In the genomic region with DNA sequence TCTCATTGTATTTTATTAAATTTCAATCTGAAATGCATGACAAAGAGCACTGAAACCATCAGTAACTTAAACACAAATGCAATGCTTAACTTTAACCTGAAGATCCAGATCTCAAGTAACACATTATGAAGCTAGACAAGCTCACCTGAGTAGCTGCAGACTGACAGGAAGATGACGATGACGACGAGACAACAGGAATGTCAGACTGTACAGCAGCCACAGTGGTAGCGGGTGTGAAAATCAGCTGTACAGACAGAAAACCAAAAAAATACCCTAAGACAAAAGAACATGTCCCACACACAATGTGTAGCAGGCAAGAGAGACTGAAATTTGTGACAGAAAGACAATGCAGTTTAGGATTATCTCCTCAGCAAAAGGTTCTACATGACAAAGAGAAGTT, we compare ENCODE assay signal across 28 cellular contexts. TPM values are rescaled to one million over a fixed set of nuclear protein-coding genes. Genes with fewer than 3 reads are reported as not detected.
DNase-seq lines count a peak whose midpoint lies in the region; ATAC-seq and TF ChIP-seq lines count a peak whose summit lies in the region.
"Had no signal": no experiment of that assay in that cellular context is flagged by ENCODE, and none has a peak within 500 bp of the region (broad histone marks: within the 10 kb centered on the region; RNA-seq: fewer than 3 reads in every experiment).

No MANE protein-coding gene starts in this region.

- no peaks in the 10 kb centered on the region for H3K9me3 ChIP-seq in CD8-positive, alpha-beta T cell (ENCODE audit: low read length)
- H3K9me3 ChIP-seq in H9 (ENCODE audit: control insufficient read depth, low read depth, low read length) = no peaks in the 10 kb centered on the region
- H3K9me3 ChIP-seq: BLaER1, body of pancreas, upper lobe of left lung had no signal

- no peak overlapping the region for H3K18ac ChIP-seq in H9 (ENCODE audit: insufficient read length, low read depth, low read length)

- H3K27ac Mint-ChIP-seq in CD8-positive, alpha-beta T cell = peak overlapping the region; percentile 69
- H3K27ac Mint-ChIP-seq in H9 (peak overlapping the region in 2 of 3 experiments; percentile 25 to 87; a peak in 3 of 7 replicates), natural killer cell (peak overlapping the region; percentile 55 to 69)
- H3K27ac Mint-ChIP-seq in activated T-helper 2 cell treated with anti-CD3 and anti-CD28 coated beads, Interferon-gamma antibody, Interleukin-2, Interleukin-4, amounts not matched to agents 10 μg/mL and 5 μg/mL and 100 μg/mL, durations not matched to agents 14 hours and 24 hours and 36 hours = peak overlapping the region; percentile 36
- H3K27ac Mint-ChIP-seq: stimulated activated memory B cell treated with anti-CD40 and anti-IgM and Interleukin-4, amounts not matched to agents 10 μg/mL and 1 μg/mL and 100 μg/mL, for 72 hours had no signal

- peaks cover 55% of the 10 kb centered on the region for H3K36me3 Mint-ChIP-seq in CD8-positive, alpha-beta T cell
- H3K36me3 Mint-ChIP-seq in H9 (ENCODE audit: insufficient read depth in 1 of 3, low read depth in 3 of 3) (peaks cover 2 to 21% (median 9%) of the 10 kb centered on the region in 3 experiments; a peak in 5 of 7 replicates), natural killer cell (no peaks in the 10 kb centered on the region)
- peaks cover 40% of the 10 kb centered on the region for H3K36me3 Mint-ChIP-seq in activated T-helper 2 cell treated with anti-CD3 and anti-CD28 coated beads, Interferon-gamma antibody, Interleukin-2, Interleukin-4, amounts not matched to agents 10 μg/mL and 5 μg/mL and 100 μg/mL, durations not matched to agents 14 hours and 24 hours and 36 hours (ENCODE audit: low read depth)

- POLR2A ChIA-PET in CD8-positive, alpha-beta T cell (lab: Charles Lee) = interaction anchor here (0.9 to 1.2 kb wide), 2 partner anchors 16 to 35 kb away, joined by 3 read pairs; no protein-coding TSS in a partner anchor

- H3K23me2 ChIP-seq in H9 (ENCODE audit: insufficient read length, low read depth, low read length, poor library complexity, severe bottlenecking) = no peaks in the 10 kb centered on the region

- no peak overlapping the region for H4K5ac ChIP-seq in H9 (ENCODE audit: insufficient read length, low read depth, low read length)

- no peaks in the 10 kb centered on the region for H3K4me1 ChIP-seq in CD8-positive, alpha-beta T cell (ENCODE audit: insufficient read depth, low read length)
- H3K4me1 ChIP-seq in H9 (ENCODE audit: insufficient read depth, low read length) = no peaks in the 10 kb centered on the region
- H3K4me1 ChIP-seq: BLaER1, body of pancreas, upper lobe of left lung had no signal

- H3K4me3 ChIP-seq in CD8-positive, alpha-beta T cell (ENCODE audit: low read depth, low read length) = no peak overlapping the region
- H3K4me3 ChIP-seq: BLaER1, body of pancreas, upper lobe of left lung had no signal

- H3T11ph ChIP-seq in H9 (ENCODE audit: low read length) = no peak overlapping the region

- no peak overlapping the region for H3K4me2 ChIP-seq in H9 (ENCODE audit: insufficient read depth, insufficient read length, low read length)
- H3K4me2 ChIP-seq: BLaER1 had no signal

- H3K79me1 ChIP-seq in H9 (ENCODE audit: insufficient read depth, low read depth, low read length, poor library complexity, severe bottlenecking) = peaks cover 3% of the 10 kb centered on the region

- H3K9ac ChIP-seq in H9 (ENCODE audit: extremely low read depth, insufficient read length, low read length) = no peak overlapping the region
- H3K9ac ChIP-seq: BLaER1 had no signal

- no peaks in the 10 kb centered on the region for H3K27me3 Mint-ChIP-seq in CD8-positive, alpha-beta T cell (ENCODE audit: low read depth)
- H3K27me3 Mint-ChIP-seq in H9 (ENCODE audit: low read depth) (no peaks in the 10 kb centered on the region), natural killer cell (ENCODE audit: low read depth in 2 of 2) (no peaks in the 10 kb centered on the region)
- H3K27me3 Mint-ChIP-seq in activated T-helper 2 cell treated with anti-CD3 and anti-CD28 coated beads, Interferon-gamma antibody, Interleukin-2, Interleukin-4, amounts not matched to agents 10 μg/mL and 5 μg/mL and 100 μg/mL, durations not matched to agents 14 hours and 24 hours and 36 hours (ENCODE audit: low read depth) = no peaks in the 10 kb centered on the region
- H3K27me3 Mint-ChIP-seq: IgD-negative memory B cell; stimulated activated memory B cell treated with anti-CD40 and anti-IgM and Interleukin-4, amounts not matched to agents 10 μg/mL and 1 μg/mL and 100 μg/mL, for 72 hours had no signal

- no peak overlapping the region for H2BK15ac ChIP-seq in H9 (ENCODE audit: low read depth, low read length)

- H2BK5ac ChIP-seq in H9 (ENCODE audit: insufficient read length, low read length) = no peak overlapping the region

- no peak overlapping the region for H2AK5ac ChIP-seq in H9 (ENCODE audit: insufficient read length, low read length)

- H4K20me1 ChIP-seq in H9 (ENCODE audit: control insufficient read depth, insufficient read depth, insufficient read length) = no peaks in the 10 kb centered on the region

- H3K79me2 ChIP-seq in H9 (ENCODE audit: insufficient read depth, low read length) = 0 out of 2 replicates have a peak, but pooled peaks cover 1% of the 10 kb centered on the region

- no peaks in the 10 kb centered on the region for H3K27me3 ChIP-seq in CD8-positive, alpha-beta T cell (ENCODE audit: insufficient read depth, low read length)
- no peaks in the 10 kb centered on the region for H3K27me3 ChIP-seq in H9 (ENCODE audit: insufficient read depth, low read length)
- H3K27me3 ChIP-seq: BLaER1, body of pancreas, upper lobe of left lung had no signal

- H3K56ac ChIP-seq in H9 (ENCODE audit: insufficient read length, low read depth, low read length) = no peak overlapping the region

- no peak overlapping the region for H3K4me3 Mint-ChIP-seq in CD8-positive, alpha-beta T cell
- H3K4me3 Mint-ChIP-seq in H9 (no peak overlapping the region), natural killer cell (no peak overlapping the region)
- H3K4me3 Mint-ChIP-seq in activated T-helper 2 cell treated with anti-CD3 and anti-CD28 coated beads, Interferon-gamma antibody, Interleukin-2, Interleukin-4, amounts not matched to agents 10 μg/mL and 5 μg/mL and 100 μg/mL, durations not matched to agents 14 hours and 24 hours and 36 hours (ENCODE audit: low read depth) = no peak overlapping the region
- H3K4me3 Mint-ChIP-seq: activated T-cell treated with anti-CD3 and anti-CD28 coated beads, Interleukin-2, amount 50 U/mL, for 4 hours; stimulated activated memory B cell treated with anti-CD40 and anti-IgM and Interleukin-4, amounts not matched to agents 10 μg/mL and 1 μg/mL and 100 μg/mL, for 72 hours had no signal

- no peak overlapping the region for H2BK20ac ChIP-seq in H9 (ENCODE audit: low read depth, low read length, poor library complexity, severe bottlenecking)

- H2BK120ac ChIP-seq in H9 (ENCODE audit: low read depth, low read length, poor library complexity, severe bottlenecking) = no peak overlapping the region

- H3K4ac ChIP-seq in H9 (ENCODE audit: low read depth, low read length) = no peak overlapping the region

- intact Hi-C loops in CD8-positive, alpha-beta T cell (cut with DNase I, micrococcal nuclease) = no loop called here
- intact Hi-C loops in activated T-helper 2 cell treated with anti-CD3 and anti-CD28 coated beads, Interferon-gamma antibody, Interleukin-2, Interleukin-4, amounts not matched to agents 10 μg/mL and 5 μg/mL and 100 μg/mL, durations not matched to agents 14 hours and 24 hours and 36 hours (cut with micrococcal nuclease) = no loop called here
- intact Hi-C loops in natural killer cell (cut with micrococcal nuclease) (no loop called here), left cardiac atrium (cut with DNase I) (no loop called here)

- H3K23ac ChIP-seq in H9 (ENCODE audit: insufficient read length, low read depth, low read length) = no peak overlapping the region

- peaks cover 4% of the 10 kb centered on the region for H3K36me3 ChIP-seq in CD8-positive, alpha-beta T cell (ENCODE audit: insufficient read depth, low read length)

- no peak overlapping the region for H4K8ac ChIP-seq in H9 (replicated peaks; ENCODE audit: insufficient read length, low read depth, low read length)

- peaks cover 43% of the 10 kb centered on the region for H3K4me1 Mint-ChIP-seq in CD8-positive, alpha-beta T cell (ENCODE audit: low read depth)
- H3K4me1 Mint-ChIP-seq in H9 (no peaks in the 10 kb centered on the region), natural killer cell (peaks cover 13% of the 10 kb centered on the region in 2 donors)
- peaks cover 9% of the 10 kb centered on the region for H3K4me1 Mint-ChIP-seq in activated T-helper 2 cell treated with anti-CD3 and anti-CD28 coated beads, Interferon-gamma antibody, Interleukin-2, Interleukin-4, amounts not matched to agents 10 μg/mL and 5 μg/mL and 100 μg/mL, durations not matched to agents 14 hours and 24 hours and 36 hours (ENCODE audit: low read depth)

- no peak overlapping the region for H2AFZ ChIP-seq in H9 (ENCODE audit: low read length)

- H3K14ac ChIP-seq in H9 (ENCODE audit: insufficient read depth, low read length) = no peak overlapping the region

- ATAC-seq in CD8-positive, alpha-beta T cell = peak; percentile 59
- peak; percentile 62 to 80 (median 72) for ATAC-seq in natural killer cell
- no peak for ATAC-seq in activated CD4-positive, CD25-positive, alpha-beta regulatory T cell treated with anti-CD3 and anti-CD28 coated beads, Interleukin-2, amount 50 U/mL, for 24 hours
- ATAC-seq in left cardiac atrium = no peak
- ATAC-seq: body of pancreas; esophagus mucosa; left ventricle myocardium superior; stimulated activated memory B cell treated with anti-CD40 and anti-IgM and Interleukin-4, amounts not matched to agents 10 μg/mL and 1 μg/mL and 100 μg/mL, for 72 hours had no signal

- WGBS in H9 (ENCODE audit: extremely low coverage, insufficient read length, low lambda C conversion rate) = no CpG with 5 or more reads among the region's 4 CpGs

- TF ChIP-seq CTCF in CD8-positive, alpha-beta T cell (IDR thresholded peaks at IDR 0.05) = no peak
- TF ChIP-seq CTCF in H9 (conservative IDR thresholded peaks at IDR 0.05) (no peak), natural killer cell (IDR thresholded peaks at IDR 0.05) (no peak)

- H2BK12ac ChIP-seq in H9 (ENCODE audit: insufficient read length, low read depth, low read length) = no peak overlapping the region

- CTCF ChIA-PET in CD8-positive, alpha-beta T cell (lab: Charles Lee) = no interaction called here

- no peak for DNase-seq in CD8-positive, alpha-beta T cell
- DNase-seq in H9 = no peak
- no peak for DNase-seq in activated T-helper 2 cell treated with anti-CD3 and anti-CD28 coated beads, Interferon-gamma antibody, Interleukin-2, Interleukin-4, amounts not matched to agents 10 μg/mL and 5 μg/mL and 100 μg/mL, durations not matched to agents 14 hours and 24 hours and 36 hours (ENCODE audit: low spot score)
- no peak for DNase-seq in natural killer cell
- no peak for DNase-seq in NCI-H1436 (lab: John Stamatoyannopoulos, UW)
- no peak for DNase-seq in left cardiac atrium
- DNase-seq: activated CD4-positive, alpha-beta T cell treated with anti-CD3 and anti-CD28 coated beads for 4 hours; activated naive CD4-positive, alpha-beta T cell; activated T-cell treated with anti-CD3 and anti-CD28 coated beads, Interleukin-2, amount 50 U/mL, for 4 hours; body of pancreas; dermis blood vessel endothelial cell; DND-41; foreskin fibroblast; GF-D8; H7; islet precursor cell; left ventricle myocardium superior; NCI-H1694 treated with DMSO at 0.1 percent for 48 hours; NCI-H446; NCI-H748 treated with DMSO at 0.1 percent for 48 hours; stimulated activated CD4-positive, alpha-beta T cell treated with anti-CD3 and anti-CD28 coated beads, Interleukin-15, amount 100 ng/mL, for 24 hours; T-helper 9 cell; upper lobe of left lung had no signal

- H3K27ac ChIP-seq in CD8-positive, alpha-beta T cell (ENCODE audit: low read depth, low read length) = no peak overlapping the region
- no peak overlapping the region for H3K27ac ChIP-seq in H9 (ENCODE audit: insufficient read length, low read depth, low read length)
- H3K27ac ChIP-seq: BLaER1, body of pancreas, upper lobe of left lung had no signal

- no peaks in the 10 kb centered on the region for H3K9me3 Mint-ChIP-seq in CD8-positive, alpha-beta T cell
- H3K9me3 Mint-ChIP-seq in H9 (no peaks in the 10 kb centered on the region), natural killer cell (no peaks in the 10 kb centered on the region)
- H3K9me3 Mint-ChIP-seq in activated T-helper 2 cell treated with anti-CD3 and anti-CD28 coated beads, Interferon-gamma antibody, Interleukin-2, Interleukin-4, amounts not matched to agents 10 μg/mL and 5 μg/mL and 100 μg/mL, durations not matched to agents 14 hours and 24 hours and 36 hours = no peaks in the 10 kb centered on the region
- H3K9me3 Mint-ChIP-seq: activated T-cell treated with anti-CD3 and anti-CD28 coated beads, Interleukin-2, amount 50 U/mL, for 4 hours; IgD-negative memory B cell; stimulated activated memory B cell treated with anti-CD40 and anti-IgM and Interleukin-4, amounts not matched to agents 10 μg/mL and 1 μg/mL and 100 μg/mL, for 72 hours had no signal

- H4K91ac ChIP-seq in H9 (ENCODE audit: insufficient read length, low read depth, low read length) = no peak overlapping the region

RNA-seq across cellular contexts. Expression of gene PHC3, which starts 36.3 kb away (rescaled TPM):
- 100 to 1,000 TPM; 131 to 136 TPM for total RNA-seq in CD8-positive, alpha-beta T cell
- total RNA-seq in H9 (2021) = 26.4 and 27.2 TPM in 2 replicates
- total RNA-seq in activated T-helper 2 cell treated with anti-CD3 and anti-CD28 coated beads, Interferon-gamma antibody, Interleukin-2, Interleukin-4, amounts not matched to agents 10 μg/mL and 5 μg/mL and 100 μg/mL, durations not matched to agents 14 hours and 24 hours and 36 hours = 48.3 and 52.0 TPM in 2 replicates
- total RNA-seq in natural killer cell = 100 to 1,000 TPM; 121 to 130 (median 125) TPM
- total RNA-seq in left cardiac atrium = 10 to 100 TPM; 53.0 to 56.1 TPM

Comparison
In these comparisons a context has a peak if more than half of its experiments do, and no peak if none do; other contexts are left out.
1. ATAC-seq: peak in CD8-positive, alpha-beta T cell (single experiment) and natural killer cell (3 of 3); none in activated CD4-positive, CD25-positive, alpha-beta regulatory T cell treated with anti-CD3 and anti-CD28 coated beads, Interleukin-2, amount 50 U/mL, for 24 hours (0 of 2) and left cardiac atrium (0 of 2).
2. Peak in every context shown above with its lines, with median percentiles within 50 percentile points of each other: H3K27ac Mint-ChIP-seq.